In the genomic region with DNA sequence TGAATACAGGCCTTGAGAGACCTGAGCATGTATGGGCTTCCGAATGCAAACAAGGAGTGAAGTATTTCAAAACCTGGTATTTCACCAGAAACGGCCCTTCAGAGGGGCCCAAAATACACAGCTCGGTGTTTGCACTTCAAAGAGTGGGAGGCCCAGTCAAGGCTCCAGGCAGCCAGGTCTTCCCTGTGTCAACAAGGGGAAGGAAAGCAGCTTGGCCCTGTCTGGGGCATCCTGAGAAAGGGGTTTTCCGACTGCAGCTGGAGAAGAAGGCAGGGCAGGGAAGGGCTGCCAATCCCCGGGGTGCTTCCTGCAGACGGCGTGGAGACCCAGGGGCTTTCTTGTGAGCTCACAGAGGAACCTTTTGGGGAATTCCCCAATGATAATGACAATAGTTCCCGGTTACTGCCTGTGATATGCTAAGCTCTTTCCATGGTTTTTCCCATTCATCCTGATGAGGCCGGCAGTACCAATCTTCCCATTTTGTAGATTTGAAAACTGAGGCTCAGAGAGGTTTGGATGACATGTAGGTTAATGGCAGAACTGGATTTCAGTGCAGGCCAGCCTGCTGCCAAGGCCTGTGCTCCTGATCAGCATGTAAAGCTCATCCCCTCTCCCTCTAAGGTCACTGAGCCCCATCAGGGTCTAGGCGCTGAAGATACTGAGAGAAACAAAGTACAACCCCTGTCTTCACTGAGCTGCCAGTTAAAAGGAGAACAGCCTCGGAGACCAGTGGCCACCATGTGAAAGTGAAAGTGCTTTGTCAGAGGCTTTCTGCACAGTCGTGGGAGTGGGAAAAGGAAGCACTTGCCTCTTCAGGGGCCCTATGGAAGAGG, we compare ENCODE assay signal across 8 cellular contexts. TPM values are rescaled to one million over a fixed set of nuclear protein-coding genes. Genes with fewer than 3 reads are reported as not detected.
DNase-seq lines count a peak whose midpoint lies in the region; ATAC-seq, FAIRE-seq and TF ChIP-seq lines count a peak whose summit lies in the region.

No MANE protein-coding gene starts in this region.

- H3K4me2 ChIP-seq in endothelial cell of umbilical vein (ENCODE audit: insufficient read depth, low read length): peak overlapping the region; percentile 28

- peaks cover 23% of the 10 kb centered on the region for H3K4me1 ChIP-seq in ACC112 (ENCODE audit: control insufficient read depth, insufficient read depth, low read length, unreplicated experiment)
- peaks cover 16% of the 10 kb centered on the region for H3K4me1 ChIP-seq in endothelial cell of umbilical vein (ENCODE audit: control insufficient read depth, extremely low read depth, insufficient read depth, low read length)
- H3K4me1 ChIP-seq in vagina: peaks cover 20% of the 10 kb centered on the region

- peak; percentile 29 for DNase-seq in H4 (ENCODE audit: low spot score)
- DNase-seq in T-helper 2 cell: peak in 3 of 5 experiments; percentile 25 to 33 (median 29)
- DNase-seq in endothelial cell of umbilical vein (ENCODE audit: low read depth, low spot score): peak; percentile 80
- DNase-seq in posterior vena cava (ENCODE audit: low spot score): peak; percentile 70
- DNase-seq in vagina (ENCODE audit: extremely low spot score in 2 of 2): no peak
- no peak for DNase-seq in GOT3 (lab: John Stamatoyannopoulos, UW)

- no peak for ATAC-seq in HG03521 (IDR thresholded peaks at IDR 0.05; ENCODE audit: unreplicated experiment)

- H3K27ac ChIP-seq in ACC112 (ENCODE audit: low read depth, low read length) (peak overlapping the region; percentile 30; the same call in 1 of the 2 replicates), endothelial cell of umbilical vein (ENCODE audit: insufficient read depth, low read depth, low read length) (no peak overlapping the region), vagina (no peak overlapping the region)

- H3K36me3 ChIP-seq in ACC112 (ENCODE audit: insufficient read depth, low read length) (no peaks in the 10 kb centered on the region), endothelial cell of umbilical vein (ENCODE audit: control insufficient read depth in 2 of 2, extremely low read depth in 1 of 2, insufficient read depth in 2 of 2, low read length in 2 of 2) (no peaks in the 10 kb centered on the region), vagina (no peaks in the 10 kb centered on the region)

- dilution Hi-C loops in endothelial cell of umbilical vein (cut with MboI; ENCODE audit: extremely low pct_ligation_motif_present, low sequenced_read_pairs): no loop called here

- POLR2A ChIA-PET in endothelial cell of umbilical vein (lab: Charles Lee): interaction anchor here (1.1 kb wide), 1 partner anchor 41 kb away, joined by 6 read pairs; no protein-coding TSS in a partner anchor

- intact Hi-C loops in endothelial cell of umbilical vein (cut with micrococcal nuclease): no loop called here
- intact Hi-C loops in posterior vena cava (cut with DNase I): no loop called here
- intact Hi-C loops in vagina (cut with DNase I): no loop called here

- H4K20me1 ChIP-seq in endothelial cell of umbilical vein (replicated peaks; ENCODE audit: control insufficient read depth, extremely low read depth, insufficient read depth, low read length): no peaks in the 10 kb centered on the region

- peak overlapping the region; percentile 37 for H2AFZ ChIP-seq in ACC112 (ENCODE audit: low read length, unreplicated experiment)
- peak overlapping the region; percentile 31 for H2AFZ ChIP-seq in endothelial cell of umbilical vein (ENCODE audit: low read depth, low read length)

- no peak overlapping the region for H3K9ac ChIP-seq in endothelial cell of umbilical vein (replicated peaks; ENCODE audit: extremely low read depth, insufficient read depth, low read length)

- H3K9me3 ChIP-seq in endothelial cell of umbilical vein (replicated peaks; ENCODE audit: control insufficient read depth, insufficient read depth, low read length) (no peaks in the 10 kb centered on the region), vagina (no peaks in the 10 kb centered on the region)

- CTCF ChIA-PET in endothelial cell of umbilical vein (lab: Charles Lee): interaction anchor here (1.1 to 4.8 kb wide), 7 partner anchors 9 to 49 kb away, joined by 3 to 30 read pairs (median 4); no protein-coding TSS in a partner anchor

- FAIRE-seq in endothelial cell of umbilical vein (lab: Jason Lieb, UNC): no peak

- H3K27me3 ChIP-seq in ACC112 (ENCODE audit: insufficient read depth, low read length) (no peaks in the 10 kb centered on the region), endothelial cell of umbilical vein (ENCODE audit: control insufficient read depth in 2 of 2, insufficient read depth in 2 of 2, low read length in 2 of 2) (peaks cover 4 to 11% of the 10 kb centered on the region in 2 experiments), vagina (no peaks in the 10 kb centered on the region)

- BruUV-seq in endothelial cell of umbilical vein (replicated peaks; lab: Mats Ljungman, UMichigan): no TSS peak

- no peaks in the 10 kb centered on the region for H3K9me1 ChIP-seq in endothelial cell of umbilical vein (replicated peaks; ENCODE audit: control insufficient read depth, extremely low read depth, insufficient read depth, low read length)

- TF ChIP-seq POLR2A in endothelial cell of umbilical vein (IDR thresholded peaks at IDR 0.05; ENCODE audit: low read depth, low read length) (no peak), vagina (IDR thresholded peaks at IDR 0.05) (no peak)

- H3K79me2 ChIP-seq in ACC112 (ENCODE audit: control insufficient read depth, insufficient read depth, low read length, unreplicated experiment) (no peaks in the 10 kb centered on the region), endothelial cell of umbilical vein (ENCODE audit: control insufficient read depth, insufficient read depth, low read length) (no peaks in the 10 kb centered on the region)

- TF ChIP-seq CTCF in endothelial cell of umbilical vein (IDR thresholded peaks at IDR 0.05; ENCODE audit: extremely low read depth in 1 of 2, insufficient read depth in 1 of 2, low read depth in 1 of 2, low read length in 2 of 2): no peak
- no peak for TF ChIP-seq CTCF in vagina (IDR thresholded peaks at IDR 0.05)

- H3K4me3 ChIP-seq in ACC112 (ENCODE audit: low read depth, low read length) (peak overlapping the region; percentile 50), endothelial cell of umbilical vein (replicated peaks in 1 of 3; ENCODE audit: insufficient read depth in 1 of 3, low read depth in 1 of 3, low read length in 3 of 3) (no peak overlapping the region), vagina (no peak overlapping the region)

TF ChIP-seq in endothelial cell of umbilical vein, 7 proteins besides CTCF, POLR2A, EP300 and RAD21:
- TF ChIP-seq MYC (IDR thresholded peaks at IDR 0.05; ENCODE audit: low read depth, low read length): no peak
- TF ChIP-seq, protein P1, sequence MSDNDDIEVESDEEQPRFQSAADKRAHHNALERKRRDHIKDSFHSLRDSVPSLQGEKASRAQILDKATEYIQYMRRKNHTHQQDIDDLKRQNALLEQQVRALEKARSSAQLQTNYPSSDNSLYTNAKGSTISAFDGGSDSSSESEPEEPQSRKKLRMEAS (IDR thresholded peaks at IDR 0.05; ENCODE audit: insufficient read depth, insufficient read length): no peak
- TF ChIP-seq JUN (IDR thresholded peaks at IDR 0.05; ENCODE audit: borderline replicate concordance, insufficient read depth, insufficient read length, low read depth): no peak
- TF ChIP-seq POLR2AphosphoS5 (IDR thresholded peaks at IDR 0.05; ENCODE audit: insufficient read depth, low read depth, low read length): no peak
- no peak for TF ChIP-seq EZH2 (IDR thresholded peaks at IDR 0.05; ENCODE audit: borderline replicate concordance, low read depth, low read length, severe bottlenecking)
- TF ChIP-seq GATA2 (IDR thresholded peaks at IDR 0.05; ENCODE audit: insufficient read depth, insufficient read length, low read depth, low read length): no peak
- no peak for TF ChIP-seq FOS (IDR thresholded peaks at IDR 0.05; ENCODE audit: borderline replicate concordance, insufficient read depth, low read length)

RNA-seq across cellular contexts. Expression of a gene that starts 43.0 kb away (rescaled TPM):
- 17.5 and 24.9 TPM in 2 replicates for total RNA-seq in H4 (2014; rRNA removed; shearing (Covaris generic))
- total RNA-seq in endothelial cell of umbilical vein (53.8 and 56.9 TPM in 2 replicates), posterior vena cava (10 to 100 TPM; 45.5 to 50.9 TPM), vagina (64.6 TPM)
- polyA plus RNA-seq in endothelial cell of umbilical vein: 40.5 TPM in 2 replicates
- polyA plus RNA-seq in endothelial cell of umbilical vein (2011; cell fraction: cytosol; rRNA removed): 25.4 and 32.3 TPM in 2 replicates
- 76.5 and 80.5 TPM in 2 replicates for polyA plus RNA-seq in endothelial cell of umbilical vein (2011; cell fraction: nucleus; rRNA removed)
- polyA plus RNA-seq in endothelial cell of umbilical vein (2012): 37.2 and 57.4 TPM in 2 replicates
- 74.4 and 77.7 TPM in 2 replicates for polyA minus RNA-seq in endothelial cell of umbilical vein
- polyA minus RNA-seq in endothelial cell of umbilical vein (2011; cell fraction: cytosol; rRNA and poly(A)+ RNA removed): 114 TPM
- 63.4 and 82.0 TPM in 2 replicates for polyA minus RNA-seq in endothelial cell of umbilical vein (2011; cell fraction: nucleus; rRNA and poly(A)+ RNA removed)

Comparison
In these comparisons a context has a peak if more than half of its experiments do, and no peak if none do; other contexts are left out.
1. DNase-seq: peak in H4 (single experiment), T-helper 2 cell (3 of 5), endothelial cell of umbilical vein (single experiment) and posterior vena cava (single experiment); none in vagina (0 of 2) and GOT3 (single experiment).